9 cellular contexts compared by ENCODE assay signal in the genomic region with DNA sequence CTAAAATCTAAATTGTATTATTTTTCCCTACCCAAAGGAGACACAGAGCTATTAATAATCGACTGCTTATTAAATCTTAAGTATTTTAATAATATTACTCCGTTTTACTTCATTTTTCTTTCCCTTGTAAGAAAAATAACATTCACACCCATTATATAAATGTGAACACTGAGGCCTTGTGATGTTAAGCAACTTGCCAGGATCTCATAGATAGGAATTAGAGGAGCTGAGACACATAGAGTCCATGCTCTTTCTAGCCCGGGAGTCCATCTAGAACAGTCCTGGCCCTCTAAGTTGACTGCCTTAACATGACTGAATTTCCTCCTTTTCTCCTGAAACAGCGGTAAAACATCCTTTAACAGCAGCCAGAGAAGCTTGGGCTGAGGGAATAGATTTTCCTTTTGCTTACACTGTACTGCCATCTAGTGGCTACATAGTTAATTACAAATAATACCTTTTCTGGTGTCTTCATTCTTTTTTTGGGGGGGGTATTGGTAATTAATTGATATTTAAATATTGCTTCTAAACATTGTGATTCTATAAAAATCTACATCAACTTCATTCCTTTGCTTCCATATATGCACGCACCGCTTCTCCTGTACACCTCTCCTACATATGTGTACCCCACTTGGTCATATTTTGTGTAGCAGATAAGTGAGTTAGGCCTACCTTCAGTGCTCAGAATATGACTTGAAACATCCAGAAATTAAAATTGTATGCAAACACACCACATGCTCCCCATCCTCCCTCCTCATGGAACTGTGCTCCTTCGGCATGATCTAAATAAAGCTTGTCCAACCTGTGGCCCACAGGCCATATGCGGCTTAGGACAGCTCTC.
DNase-seq lines count a peak whose midpoint lies in the region; ATAC-seq and TF ChIP-seq lines count a peak whose summit lies in the region.
"Had no signal": no experiment of that assay in that cellular context is flagged by ENCODE, and none has a peak within 500 bp of the region (broad histone marks: within the 10 kb centered on the region; RNA-seq: fewer than 3 reads in every experiment).

No MANE protein-coding gene starts in this region.

- ATAC-seq in DND-41 (ENCODE audit: insufficient read depth, low read depth): peak; percentile 68; the same call in 2 of the 3 replicates
- peak; percentile 65 for ATAC-seq in GM21619 (IDR thresholded peaks at IDR 0.05; ENCODE audit: unreplicated experiment)
- peak; percentile 31; the same call in 1 of the 3 replicates for ATAC-seq in RWPE2 (ENCODE audit: low read depth)
- no peak for ATAC-seq in HG03139 (IDR thresholded peaks at IDR 0.05; ENCODE audit: unreplicated experiment)
- no peak for ATAC-seq in GM19397 (IDR thresholded peaks at IDR 0.05; ENCODE audit: unreplicated experiment)

- no peak overlapping the region for H3K4me3 ChIP-seq in DND-41 (ENCODE audit: low read depth in 1 of 2, low read length in 2 of 2)
- H3K4me3 ChIP-seq in RWPE2 (ENCODE audit: severe bottlenecking): no peak overlapping the region
- no peak overlapping the region for H3K4me3 ChIP-seq in fibroblast of mammary gland (ENCODE audit: control insufficient read depth, low read depth, low read length)
- H3K4me3 ChIP-seq: skin epidermis had no signal

- TF ChIP-seq CTCF in DND-41 (IDR thresholded peaks at IDR 0.05; ENCODE audit: borderline replicate concordance, extremely low read depth, low read length, poor library complexity, severe bottlenecking) (peak; percentile 75), LNCAP (IDR thresholded peaks at IDR 0.05) (peak; percentile 53; the same call in 1 of the 2 replicates), RWPE2 (IDR thresholded peaks at IDR 0.05; ENCODE audit: poor library complexity, severe bottlenecking) (peak; percentile 81), fibroblast of mammary gland (conservative IDR thresholded peaks at IDR 0.05; ENCODE audit: control insufficient read depth, insufficient read depth, low read depth, low read length) (peak; percentile 57)

- H3K27ac ChIP-seq in DND-41 (ENCODE audit: low read length) (no peak overlapping the region), RWPE2 (ENCODE audit: poor library complexity, severe bottlenecking) (no peak overlapping the region)
- H3K27ac ChIP-seq: skin epidermis had no signal

- no peak overlapping the region for H2AFZ ChIP-seq in DND-41 (ENCODE audit: low read depth, low read length)

- H3K36me3 ChIP-seq in DND-41 (ENCODE audit: insufficient read depth, low read length) (no peaks in the 10 kb centered on the region), RWPE2 (ENCODE audit: low read depth) (no peaks in the 10 kb centered on the region)

- H4K20me1 ChIP-seq in DND-41 (ENCODE audit: insufficient read depth, low read length): no peaks in the 10 kb centered on the region

- no peaks in the 10 kb centered on the region for H3K79me2 ChIP-seq in DND-41 (ENCODE audit: insufficient read depth, low read length)

- H3K27me3 ChIP-seq in DND-41 (ENCODE audit: insufficient read depth, low read length, poor library complexity) (no peaks in the 10 kb centered on the region), RWPE2 (ENCODE audit: insufficient read depth, poor library complexity, severe bottlenecking) (peaks cover 9% of the 10 kb centered on the region)

- DNase-seq in DND-41 (peak; percentile 4), RWPE2 (ENCODE audit: low spot score) (no peak), fibroblast of mammary gland (ENCODE audit: low read depth) (peak; percentile 62), pons (ENCODE audit: low spot score) (peak; percentile 62)

- no peaks in the 10 kb centered on the region for H3K4me1 ChIP-seq in DND-41 (ENCODE audit: insufficient read depth, low read length)
- no peaks in the 10 kb centered on the region for H3K4me1 ChIP-seq in RWPE2 (ENCODE audit: insufficient read depth, poor library complexity, severe bottlenecking)

- H3K9me3 ChIP-seq in DND-41 (ENCODE audit: insufficient read depth, low read length, severe bottlenecking) (no peaks in the 10 kb centered on the region), RWPE2 (ENCODE audit: severe bottlenecking) (no peaks in the 10 kb centered on the region)

- no peak overlapping the region for H3K4me2 ChIP-seq in DND-41 (ENCODE audit: insufficient read depth, low read length)

- no peak overlapping the region for H3K9ac ChIP-seq in DND-41 (ENCODE audit: low read depth, low read length)

Comparison
In these comparisons a context has a peak if more than half of its experiments do, and no peak if none do; other contexts are left out.
1. ATAC-seq: peak in DND-41 (single experiment), GM21619 (single experiment) and RWPE2 (single experiment); none in HG03139 (single experiment) and GM19397 (single experiment).
2. Peak in every context shown above with its lines, with median percentiles within 50 percentile points of each other: CTCF ChIP-seq.